8 cellular contexts compared by ENCODE assay signal in the genomic region with DNA sequence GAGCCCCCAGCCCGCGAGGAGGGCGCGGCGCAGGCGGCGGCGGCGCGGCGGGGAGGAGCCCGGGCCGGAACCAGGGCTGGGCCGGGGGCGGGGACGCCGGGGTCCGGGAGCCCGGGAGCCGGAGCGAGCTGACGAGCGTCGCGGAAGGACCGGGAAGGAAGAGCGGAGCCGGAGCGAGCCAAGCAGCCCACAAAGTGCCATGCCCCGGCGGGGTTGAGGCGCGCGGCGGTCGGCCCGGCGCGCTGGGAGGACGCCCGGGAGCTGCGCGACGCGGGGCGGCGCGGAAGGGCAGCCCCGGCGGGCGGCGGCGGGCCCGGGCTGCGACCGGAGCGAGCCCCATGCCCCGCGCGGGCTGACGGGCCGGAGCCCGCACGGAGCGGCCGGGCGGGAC. TPM values are rescaled to one million over a fixed set of nuclear protein-coding genes. Genes with fewer than 3 reads are reported as not detected.
DNase-seq lines count a peak whose midpoint lies in the region; ATAC-seq and TF ChIP-seq lines count a peak whose summit lies in the region.

No MANE protein-coding gene starts in this region.

- H3K27ac ChIP-seq in hepatocyte: peak overlapping the region; percentile 87

- no peaks in the 10 kb centered on the region for H3K9me3 ChIP-seq in hepatocyte (ENCODE audit: low read depth)

- peaks cover 18% of the 10 kb centered on the region for H3K36me3 Mint-ChIP-seq in activated T-helper 17 cell treated with anti-CD3 and anti-CD28 coated beads, Interleukin-2, amount 50 U/mL, for 72 hours (ENCODE audit: low read depth)

- H3K27ac Mint-ChIP-seq in activated T-helper 17 cell treated with anti-CD3 and anti-CD28 coated beads, Interleukin-2, amount 50 U/mL, for 72 hours: no peak overlapping the region

- peaks cover 84% of the 10 kb centered on the region for H3K79me2 ChIP-seq in hepatocyte

- H3K4me1 ChIP-seq in hepatocyte (ENCODE audit: insufficient read depth): peaks cover 48% of the 10 kb centered on the region

- peaks cover 44% of the 10 kb centered on the region for H4K20me1 ChIP-seq in hepatocyte (ENCODE audit: insufficient read depth, poor library complexity, severe bottlenecking)

- H3K9me3 Mint-ChIP-seq in activated T-helper 17 cell treated with anti-CD3 and anti-CD28 coated beads, Interleukin-2, amount 50 U/mL, for 72 hours: no peaks in the 10 kb centered on the region

- TF ChIP-seq CTCF in GM06990 (IDR thresholded peaks at IDR 0.05; ENCODE audit: insufficient read depth, low read length, poor library complexity, severe bottlenecking) (no peak), hepatocyte (IDR thresholded peaks at IDR 0.05; ENCODE audit: poor library complexity) (no peak)

- no peaks in the 10 kb centered on the region for H3K9me2 ChIP-seq in hepatocyte (replicated peaks; ENCODE audit: insufficient read depth)

- 0% methylated on average over 3 of the region's 67 CpGs for WGBS in hepatocyte (ENCODE audit: low lambda C conversion rate, missing lambda C conversion rate)

- H3K4me1 Mint-ChIP-seq in activated T-helper 17 cell treated with anti-CD3 and anti-CD28 coated beads, Interleukin-2, amount 50 U/mL, for 72 hours: peaks cover 11% of the 10 kb centered on the region

- H3K4me3 ChIP-seq in GM06990 (replicated peaks; ENCODE audit: low read depth, low read length) (peak overlapping the region; percentile 97), hepatocyte (peak overlapping the region; percentile 97)

- H3K36me3 ChIP-seq in GM06990 (ENCODE audit: control insufficient read depth, insufficient read depth, low read length) (peaks cover 6% of the 10 kb centered on the region), hepatocyte (replicated peaks; ENCODE audit: insufficient read depth, low read depth) (no peaks in the 10 kb centered on the region)

- DNase-seq in GM06990 (ENCODE audit: extremely low read depth, insufficient read length) (no peak), hepatocyte (ENCODE audit: low spot score) (no peak), midbrain (lab: John Stamatoyannopoulos, UW) (no peak), NOMO-1 treated with DMSO at 0.1 percent for 48 hours (lab: John Stamatoyannopoulos, UW; ENCODE audit: unreplicated experiment) (no peak)
- peak; percentile 31 for DNase-seq in stimulated activated CD4-positive, alpha-beta T cell treated with anti-CD3 and anti-CD28 coated beads, Interleukin-1b, Interleukin-23, amount 100 ng/mL, for 48 hours

- H3K27me3 ChIP-seq in GM06990 (replicated peaks; ENCODE audit: control insufficient read depth, insufficient read depth, low read length) (no peaks in the 10 kb centered on the region), hepatocyte (no peaks in the 10 kb centered on the region)

- peak overlapping the region; percentile 89 for H3K4me3 Mint-ChIP-seq in activated T-helper 17 cell treated with anti-CD3 and anti-CD28 coated beads, Interleukin-2, amount 50 U/mL, for 72 hours

- no peak overlapping the region for H2AFZ ChIP-seq in hepatocyte

- ATAC-seq in GM21367 (IDR thresholded peaks at IDR 0.05; ENCODE audit: unreplicated experiment) (peak; percentile 27), HG03558 (IDR thresholded peaks at IDR 0.05; ENCODE audit: extremely low read depth, unreplicated experiment) (peak; percentile 20)
- peak; percentile 64 for ATAC-seq in activated T-helper 17 cell treated with anti-CD3 and anti-CD28 coated beads, Interleukin-2, amount 50 U/mL, for 72 hours (replicated peaks)

- no peaks in the 10 kb centered on the region for H3K27me3 Mint-ChIP-seq in activated T-helper 17 cell treated with anti-CD3 and anti-CD28 coated beads, Interleukin-2, amount 50 U/mL, for 72 hours

- H3K4me2 ChIP-seq in hepatocyte: peak overlapping the region; percentile 98

RNA-seq across cellular contexts. Expression of a gene that starts 0.3 kb away (rescaled TPM):
- 10 to 100 TPM in 1 of 2 donors, 1 to 10 TPM in 1; 8.7 to 11.6 TPM for total RNA-seq in activated T-helper 17 cell treated with anti-CD3 and anti-CD28 coated beads, Interleukin-2, amount 50 U/mL, for 72 hours
- total RNA-seq in hepatocyte: 18.0 and 24.3 TPM in 2 replicates
- 79.9 and 87.8 TPM in 2 replicates for polyA plus RNA-seq in hepatocyte
